Comparison of ENCODE assay signal across 25 cellular contexts in genomic region chr11:118310781-118311485, GRCh38. TPM values are rescaled to one million over a fixed set of nuclear protein-coding genes. Genes with fewer than 3 reads are reported as not detected.
A peak's percentile ranks its signal among the peaks of the same experiment; 100 is the strongest.
DNase-seq lines count a peak whose midpoint lies in the region; ATAC-seq lines count a peak whose summit lies in the region.
"Had no signal": no experiment of that assay in that cellular context is flagged by ENCODE, and none has a peak within 500 bp of the region (broad histone marks: within the 10 kb centered on the region; RNA-seq: fewer than 3 reads in every experiment).

No MANE protein-coding gene starts in this region.

- no peaks in the 10 kb centered on the region for H3K27me3 Mint-ChIP-seq in T-helper 2 cell treated with Interferon-gamma antibody and Interleukin-4, amounts not matched to agents 5 μg/mL and 100 μg/mL, for 36 hours (ENCODE audit: low read depth)
- no peaks in the 10 kb centered on the region for H3K27me3 Mint-ChIP-seq in activated naive CD8-positive, alpha-beta T cell treated with anti-CD3 and anti-CD28 coated beads for 36 hours
- H3K27me3 Mint-ChIP-seq in naive thymus-derived CD4-positive, alpha-beta T cell: no peaks in the 10 kb centered on the region
- H3K27me3 Mint-ChIP-seq: memory B cell had no signal

- peak overlapping the region; percentile 35 for H3K27ac Mint-ChIP-seq in T-helper 2 cell treated with Interferon-gamma antibody and Interleukin-4, amounts not matched to agents 5 μg/mL and 100 μg/mL, for 36 hours
- H3K27ac Mint-ChIP-seq in activated naive CD8-positive, alpha-beta T cell treated with anti-CD3 and anti-CD28 coated beads for 36 hours: peak overlapping the region; percentile 75
- H3K27ac Mint-ChIP-seq in naive thymus-derived CD4-positive, alpha-beta T cell: peak overlapping the region; percentile 36 to 100 (median 93)
- H3K27ac Mint-ChIP-seq: brain, WTC11 had no signal

- H4K20me1 ChIP-seq in Karpas-422 (ENCODE audit: insufficient read depth, low read depth, low read length): no peaks in the 10 kb centered on the region

- POLR2A ChIA-PET in naive thymus-derived CD4-positive, alpha-beta T cell (lab: Charles Lee): interaction anchor here (5.0 kb wide), 1 partner anchor 11 kb away, joined by 31 read pairs; no protein-coding TSS in a partner anchor

- H3K9me3 Mint-ChIP-seq in T-helper 2 cell treated with Interferon-gamma antibody and Interleukin-4, amounts not matched to agents 5 μg/mL and 100 μg/mL, for 36 hours: no peaks in the 10 kb centered on the region
- H3K9me3 Mint-ChIP-seq in activated naive CD8-positive, alpha-beta T cell treated with anti-CD3 and anti-CD28 coated beads for 36 hours: peaks cover 4% of the 10 kb centered on the region
- peaks cover 0 to 3% (median 0%) of the 10 kb centered on the region in 11 donors for H3K9me3 Mint-ChIP-seq in naive thymus-derived CD4-positive, alpha-beta T cell
- H3K9me3 Mint-ChIP-seq: memory B cell had no signal

- no peaks in the 10 kb centered on the region for H3K36me3 ChIP-seq in Karpas-422 (ENCODE audit: insufficient read depth, low read length)
- peaks cover 37 to 60% (median 42%) of the 10 kb centered on the region in 3 experiments for H3K36me3 ChIP-seq in naive thymus-derived CD4-positive, alpha-beta T cell (ENCODE audit: control insufficient read depth in 2 of 3, insufficient read depth in 3 of 3, low read length in 3 of 3)
- H3K36me3 ChIP-seq: SJCRH30 had no signal

- H3K4me1 ChIP-seq in Karpas-422 (ENCODE audit: low read length): peaks cover 50% of the 10 kb centered on the region
- peaks cover 55 to 83% of the 10 kb centered on the region in 2 donors for H3K4me1 ChIP-seq in naive thymus-derived CD4-positive, alpha-beta T cell (ENCODE audit: control insufficient read depth in 2 of 2, insufficient read depth in 2 of 2, low read length in 2 of 2)
- H3K4me1 ChIP-seq: foreskin keratinocyte had no signal

- H3K4me3 Mint-ChIP-seq in T-helper 2 cell treated with Interferon-gamma antibody and Interleukin-4, amounts not matched to agents 5 μg/mL and 100 μg/mL, for 36 hours: peak overlapping the region; percentile 2
- H3K4me3 Mint-ChIP-seq in activated naive CD8-positive, alpha-beta T cell treated with anti-CD3 and anti-CD28 coated beads for 36 hours: peak overlapping the region; percentile 9
- peak overlapping the region in 8 of 10 donors; percentile 29 to 95 (median 52) for H3K4me3 Mint-ChIP-seq in naive thymus-derived CD4-positive, alpha-beta T cell
- H3K4me3 Mint-ChIP-seq: brain, memory B cell, WTC11 had no signal

- no peaks in the 10 kb centered on the region for H3K9me3 ChIP-seq in Karpas-422 (ENCODE audit: low read length)
- H3K9me3 ChIP-seq in naive thymus-derived CD4-positive, alpha-beta T cell (ENCODE audit: control insufficient read depth in 2 of 3, low read length in 3 of 3): no peaks in the 10 kb centered on the region
- H3K9me3 ChIP-seq: SJCRH30 had no signal

- H2AFZ ChIP-seq in Karpas-422 (ENCODE audit: low read length): no peak overlapping the region

- CTCF ChIA-PET in naive thymus-derived CD4-positive, alpha-beta T cell (lab: Charles Lee): interaction anchor here (0.6 to 1.9 kb wide), 10 partner anchors 8 to 112 kb away, joined by 3 to 12 read pairs (median 4); partner anchors contain the start of gene CD3D

- H3K27me3 ChIP-seq in Karpas-422 (ENCODE audit: low read length): no peaks in the 10 kb centered on the region
- no peaks in the 10 kb centered on the region for H3K27me3 ChIP-seq in naive thymus-derived CD4-positive, alpha-beta T cell (ENCODE audit: control insufficient read depth in 2 of 2, insufficient read depth in 2 of 2, low read length in 2 of 2)
- H3K27me3 ChIP-seq: SJCRH30 had no signal

- H3K36me3 Mint-ChIP-seq in T-helper 2 cell treated with Interferon-gamma antibody and Interleukin-4, amounts not matched to agents 5 μg/mL and 100 μg/mL, for 36 hours (ENCODE audit: low read depth): peaks cover 84% of the 10 kb centered on the region
- H3K36me3 Mint-ChIP-seq in activated naive CD8-positive, alpha-beta T cell treated with anti-CD3 and anti-CD28 coated beads for 36 hours: peaks cover 82% of the 10 kb centered on the region
- peaks cover 24 to 78% (median 68%) of the 10 kb centered on the region in 5 donors for H3K36me3 Mint-ChIP-seq in naive thymus-derived CD4-positive, alpha-beta T cell
- H3K36me3 Mint-ChIP-seq: brain, memory B cell, WTC11 had no signal

- H3K4me1 Mint-ChIP-seq in T-helper 2 cell treated with Interferon-gamma antibody and Interleukin-4, amounts not matched to agents 5 μg/mL and 100 μg/mL, for 36 hours (ENCODE audit: low read depth): peaks cover 64% of the 10 kb centered on the region
- peaks cover 86% of the 10 kb centered on the region for H3K4me1 Mint-ChIP-seq in activated naive CD8-positive, alpha-beta T cell treated with anti-CD3 and anti-CD28 coated beads for 36 hours
- H3K4me1 Mint-ChIP-seq in naive thymus-derived CD4-positive, alpha-beta T cell: peaks cover 60 to 93% (median 86%) of the 10 kb centered on the region in 7 donors

- peak overlapping the region; percentile 100 for H3K27ac ChIP-seq in Karpas-422 (ENCODE audit: low read length)
- peak overlapping the region; percentile 52 for H3K27ac ChIP-seq in naive thymus-derived CD4-positive, alpha-beta T cell (ENCODE audit: low read depth, low read length)
- H3K27ac ChIP-seq: 22Rv1, epithelial cell of prostate, foreskin keratinocyte, SJCRH30 had no signal

- DNase-seq in T-helper 2 cell treated with Interferon-gamma antibody and Interleukin-4, amounts not matched to agents 5 μg/mL and 100 μg/mL, for 36 hours (ENCODE audit: low spot score): no peak
- DNase-seq in T-helper 2 cell: no peak
- DNase-seq in Karpas-422: no peak
- DNase-seq in activated naive CD8-positive, alpha-beta T cell treated with anti-CD3 and anti-CD28 coated beads for 36 hours: no peak
- no peak for DNase-seq in naive thymus-derived CD4-positive, alpha-beta T cell
- DNase-seq in GM19240 (ENCODE audit: insufficient read length, low spot score): no peak
- DNase-seq in middle frontal gyrus (ENCODE audit: extremely low spot score, low spot score): no peak
- no peak for DNase-seq in SIG-M5 treated with dmso at 0.1 percent for 504 hours (lab: John Stamatoyannopoulos, UW; ENCODE audit: unreplicated experiment)
- DNase-seq: foreskin keratinocyte, GOT3, hypothalamus, NCI-H1417, NCI-H2171, NCI-H526 treated with DMSO at 0.1 percent for 48 hours had no signal

- ATAC-seq in naive thymus-derived CD4-positive, alpha-beta T cell: no peak
- ATAC-seq: foreskin keratinocyte, WTC11 had no signal

- H3K79me2 ChIP-seq in Karpas-422 (ENCODE audit: low read length): no peaks in the 10 kb centered on the region

- H3K9me2 ChIP-seq in Karpas-422 (replicated peaks; ENCODE audit: insufficient read depth, low read length): no peaks in the 10 kb centered on the region

- intact Hi-C loops in naive thymus-derived CD4-positive, alpha-beta T cell (cut with micrococcal nuclease): no loop called here

- H3K4me2 ChIP-seq in Karpas-422 (ENCODE audit: low read depth, low read length, poor library complexity, severe bottlenecking): peak overlapping the region; percentile 95

- H3K9ac ChIP-seq in Karpas-422 (ENCODE audit: low read length): no peak overlapping the region

- H3K4me3 ChIP-seq in Karpas-422 (ENCODE audit: low read length): no peak overlapping the region
- no peak overlapping the region for H3K4me3 ChIP-seq in naive thymus-derived CD4-positive, alpha-beta T cell (ENCODE audit: low read length)
- H3K4me3 ChIP-seq: SJCRH30 had no signal

RNA-seq across cellular contexts. Expression of gene CD3E, which starts 6.4 kb away (rescaled TPM):
- total RNA-seq in Karpas-422 (2014; rRNA removed; shearing (Covaris generic); ENCODE audit: low replicate concordance): 0.32 and 1.3 TPM in 2 replicates
- total RNA-seq in activated naive CD8-positive, alpha-beta T cell treated with anti-CD3 and anti-CD28 coated beads for 36 hours: 100 to 1,000 TPM; 364 TPM
- total RNA-seq in naive thymus-derived CD4-positive, alpha-beta T cell: 100 to 1,000 TPM; 392 to 706 (median 670) TPM
- 1,000 to 10,000 TPM in 1 of 2 donors, 100 to 1,000 TPM in 1; 987 to 1,286 TPM for polyA plus RNA-seq in naive thymus-derived CD4-positive, alpha-beta T cell
- total RNA-seq: foreskin keratinocyte, G401, SJCRH30, skeletal muscle tissue had no signal
- polyA plus RNA-seq: foreskin keratinocyte, keratinocyte, neural cell had no signal

RNA-seq across cellular contexts. Expression of gene CD3D, which starts 31.6 kb away (rescaled TPM):
- 3.7 and 5.7 TPM in 2 replicates for total RNA-seq in Karpas-422 (2014; rRNA removed; shearing (Covaris generic); ENCODE audit: low replicate concordance)
- total RNA-seq in activated naive CD8-positive, alpha-beta T cell treated with anti-CD3 and anti-CD28 coated beads for 36 hours: 100 to 1,000 TPM; 341 to 350 TPM
- 100 to 1,000 TPM; 232 to 597 (median 352) TPM for total RNA-seq in naive thymus-derived CD4-positive, alpha-beta T cell
- 1,000 to 10,000 TPM in 1 of 2 donors, 100 to 1,000 TPM in 1; 947 to 1,287 TPM for polyA plus RNA-seq in naive thymus-derived CD4-positive, alpha-beta T cell
- total RNA-seq: foreskin keratinocyte, G401, SJCRH30, skeletal muscle tissue had no signal
- polyA plus RNA-seq: foreskin keratinocyte, keratinocyte, neural cell had no signal

RNA-seq across cellular contexts. Expression of gene CD3G, which starts 33.2 kb away (rescaled TPM):
- total RNA-seq in Karpas-422 (2014; rRNA removed; shearing (Covaris generic); ENCODE audit: low replicate concordance): 88.1 and 158 TPM in 2 replicates
- total RNA-seq in activated naive CD8-positive, alpha-beta T cell treated with anti-CD3 and anti-CD28 coated beads for 36 hours: 100 to 1,000 TPM; 133 to 142 TPM
- 100 to 1,000 TPM; 122 to 220 (median 192) TPM for total RNA-seq in naive thymus-derived CD4-positive, alpha-beta T cell
- polyA plus RNA-seq in naive thymus-derived CD4-positive, alpha-beta T cell: 100 to 1,000 TPM; 333 to 459 TPM
- total RNA-seq: foreskin keratinocyte, G401, HT1080, SJCRH30 had no signal
- polyA plus RNA-seq: foreskin keratinocyte, keratinocyte, neural cell had no signal

RNA-seq across cellular contexts. Expression of gene MPZL2, which starts 46.8 kb away (rescaled TPM):
- total RNA-seq in Karpas-422 (2014; rRNA removed; shearing (Covaris generic); ENCODE audit: low replicate concordance): not detected in 2 replicates
- 10 to 100 TPM; 18.8 to 20.1 TPM for total RNA-seq in activated naive CD8-positive, alpha-beta T cell treated with anti-CD3 and anti-CD28 coated beads for 36 hours
- total RNA-seq in naive thymus-derived CD4-positive, alpha-beta T cell: 1 to 10 TPM in 4 of 5 experiments, under 1 TPM in 1; 0.69 to 5.9 (median 1.6) TPM
- polyA plus RNA-seq in naive thymus-derived CD4-positive, alpha-beta T cell: 1 to 10 TPM; 1.2 to 1.5 TPM
- total RNA-seq: G401, SJCRH30 had no signal
- polyA plus RNA-seq: neural cell had no signal

RNA-seq across cellular contexts. Expression of gene UBE4A, which starts 48.5 kb away (rescaled TPM):
- 9.7 and 26.3 TPM in 2 replicates for total RNA-seq in Karpas-422 (2014; rRNA removed; shearing (Covaris generic); ENCODE audit: low replicate concordance)
- total RNA-seq in activated naive CD8-positive, alpha-beta T cell treated with anti-CD3 and anti-CD28 coated beads for 36 hours: 10 to 100 TPM; 55.0 to 56.3 TPM
- 10 to 100 TPM; 38.4 to 54.5 (median 46.9) TPM for total RNA-seq in naive thymus-derived CD4-positive, alpha-beta T cell
- polyA plus RNA-seq in naive thymus-derived CD4-positive, alpha-beta T cell: 10 to 100 TPM; 20.3 to 31.7 TPM

Comparison
In these comparisons a context has a peak if more than half of its experiments do, and no peak if none do; other contexts are left out.
1. H3K27ac Mint-ChIP-seq: peak in every context shown above with its lines; median percentile 93 in naive thymus-derived CD4-positive, alpha-beta T cell; 75 in activated naive CD8-positive, alpha-beta T cell treated with anti-CD3 and anti-CD28 coated beads for 36 hours; 35 in T-helper 2 cell treated with Interferon-gamma antibody and Interleukin-4, amounts not matched to agents 5 μg/mL and 100 μg/mL, for 36 hours.
2. RNA of gene CD3E, which starts 6.4 kb away (total RNA-seq): 392 to 706 TPM in naive thymus-derived CD4-positive, alpha-beta T cell and 364 TPM in activated naive CD8-positive, alpha-beta T cell treated with anti-CD3 and anti-CD28 coated beads for 36 hours; 0.32 to 1.3 TPM in Karpas-422; every median in the first group is over 100 times any median in the second.
3. RNA of gene CD3D, which starts 31.6 kb away (total RNA-seq): 232 to 597 TPM in naive thymus-derived CD4-positive, alpha-beta T cell and 341 to 350 TPM in activated naive CD8-positive, alpha-beta T cell treated with anti-CD3 and anti-CD28 coated beads for 36 hours; 3.7 to 5.7 TPM in Karpas-422; every median in the first group is over 10 times any median in the second.
4. Peak in every context shown above with its lines, with median percentiles within 50 percentile points of each other: H3K4me3 Mint-ChIP-seq.